9 cellular contexts compared by ENCODE assay signal in genomic region chr17:75826561-75827290, GRCh38. TPM values are rescaled to one million over a fixed set of nuclear protein-coding genes. Genes with fewer than 3 reads are reported as not detected.
DNase-seq lines count a peak whose midpoint lies in the region; ATAC-seq and TF ChIP-seq lines count a peak whose summit lies in the region.
"Had no signal": no experiment of that assay in that cellular context is flagged by ENCODE, and none has a peak within 500 bp of the region (broad histone marks: within the 10 kb centered on the region; RNA-seq: fewer than 3 reads in every experiment).

No MANE protein-coding gene starts in this region.

- no peak for DNase-seq in CD8-positive, alpha-beta T cell
- peak; percentile 33 for DNase-seq in OCI-LY7 (ENCODE audit: low spot score)
- no peak for DNase-seq in erythroblast (lab: John Stamatoyannopoulos, UW)
- no peak for DNase-seq in trophoblast cell
- DNase-seq in NCI-H526 (lab: John Stamatoyannopoulos, UW) = no peak
- no peak for DNase-seq in ACHN

- intact Hi-C loops in CD8-positive, alpha-beta T cell (cut with DNase I, micrococcal nuclease) = loop anchor here (1.0 to 2.0 kb wide), 2 partner anchors 62 to 73 kb away; partner anchors contain the start of gene GALK1 (in 1 of the 2)
- intact Hi-C loops in OCI-LY7 (cut with micrococcal nuclease; ENCODE audit: unreplicated experiment) = loop anchor here (1.0 to 2.0 kb wide), 2 partner anchors 42 to 62 kb away; partner anchors contain the start of gene UNK

- BruUV-seq in OCI-LY7 (replicated peaks; lab: Mats Ljungman, UMichigan) = no TSS peak

- no peak overlapping the region for H3K18ac ChIP-seq in trophoblast cell (ENCODE audit: low read length)

- H4K8ac ChIP-seq in trophoblast cell (ENCODE audit: low read depth, low read length) = peak overlapping the region; percentile 54

- H3K79me2 ChIP-seq in OCI-LY7 (ENCODE audit: insufficient read depth, low read depth, low read length) (no peaks in the 10 kb centered on the region), trophoblast cell (ENCODE audit: control insufficient read depth, insufficient read depth, low read length, poor library complexity) (no peaks in the 10 kb centered on the region)

- peaks cover 23% of the 10 kb centered on the region for H3K4me1 Mint-ChIP-seq in CD8-positive, alpha-beta T cell (ENCODE audit: low read depth)

- H2AK5ac ChIP-seq in trophoblast cell (ENCODE audit: low read length) = no peak overlapping the region

- no peaks in the 10 kb centered on the region for H3K27me3 ChIP-seq in CD8-positive, alpha-beta T cell (ENCODE audit: insufficient read depth, low read length)
- no peaks in the 10 kb centered on the region for H3K27me3 ChIP-seq in trophoblast cell (ENCODE audit: insufficient read depth, low read length)
- H3K27me3 ChIP-seq: ovary had no signal

- H3K27me3 Mint-ChIP-seq in CD8-positive, alpha-beta T cell (ENCODE audit: low read depth) = no peaks in the 10 kb centered on the region

- H3K9me3 ChIP-seq in CD8-positive, alpha-beta T cell (ENCODE audit: low read length) = no peaks in the 10 kb centered on the region
- H3K9me3 ChIP-seq in OCI-LY7 (ENCODE audit: low read length) (no peaks in the 10 kb centered on the region), trophoblast cell (ENCODE audit: insufficient read depth, low read depth, low read length) (no peaks in the 10 kb centered on the region)
- H3K9me3 ChIP-seq: ovary had no signal

- H3K36me3 ChIP-seq in CD8-positive, alpha-beta T cell (ENCODE audit: insufficient read depth, low read length) = peaks cover 27% of the 10 kb centered on the region
- H3K36me3 ChIP-seq in OCI-LY7 (ENCODE audit: insufficient read depth, low read length) = peaks cover 30% of the 10 kb centered on the region
- H3K36me3 ChIP-seq in trophoblast cell (ENCODE audit: control insufficient read depth in 1 of 2, insufficient read depth in 2 of 2, low read length in 2 of 2) = peaks cover 35 to 40% of the 10 kb centered on the region in 2 experiments
- H3K36me3 ChIP-seq: ovary had no signal

- CTCF ChIA-PET in CD8-positive, alpha-beta T cell (lab: Charles Lee) = interaction anchor here (0.7 to 5.4 kb wide), 25 partner anchors 8 to 194 kb away, joined by 3 to 38 read pairs (median 6); partner anchors contain the start of genes GALK1, SMIM5, TRIM65 and UNK
- CTCF ChIA-PET in OCI-LY7 (lab: Charles Lee; ENCODE audit: unreplicated experiment) = interaction anchor here (0.7 to 1.8 kb wide), 8 partner anchors 10 to 310 kb away, joined by 3 to 7 read pairs (median 4); partner anchors contain the start of genes GALK1 and TSEN54

- in situ Hi-C loops in ACHN (cut with HindIII; ENCODE audit: low pct_ligation_motif_present, low pct_unique_long_range_greater_than_20kb, low sequenced_read_pairs) = no loop called here

- H3K9me3 Mint-ChIP-seq in CD8-positive, alpha-beta T cell = no peaks in the 10 kb centered on the region

- H3K9ac ChIP-seq in trophoblast cell (ENCODE audit: low read length) = no peak overlapping the region

- no peak overlapping the region for H3K4me3 ChIP-seq in CD8-positive, alpha-beta T cell (ENCODE audit: low read depth, low read length)
- H3K4me3 ChIP-seq in OCI-LY7 (ENCODE audit: low read depth, low read length, poor library complexity, severe bottlenecking) = no peak overlapping the region
- no peak overlapping the region for H3K4me3 ChIP-seq in trophoblast cell (ENCODE audit: low read depth, low read length)

- peak overlapping the region; percentile 88 for H3K27ac Mint-ChIP-seq in CD8-positive, alpha-beta T cell

- H2AFZ ChIP-seq in OCI-LY7 (ENCODE audit: low read length) (no peak overlapping the region), trophoblast cell (ENCODE audit: insufficient read depth, low read length, poor library complexity) (no peak overlapping the region)

- H3K36me3 Mint-ChIP-seq in CD8-positive, alpha-beta T cell = peaks cover 41% of the 10 kb centered on the region

- no peak overlapping the region for H4K91ac ChIP-seq in trophoblast cell (ENCODE audit: low read depth, low read length)

- no peaks in the 10 kb centered on the region for H3K9me2 ChIP-seq in OCI-LY7 (ENCODE audit: insufficient read depth, low read length)

- ATAC-seq in CD8-positive, alpha-beta T cell = no peak
- ATAC-seq in GM18867 (IDR thresholded peaks at IDR 0.05; ENCODE audit: unreplicated experiment) = no peak
- ATAC-seq in GM19395 (IDR thresholded peaks at IDR 0.05; ENCODE audit: unreplicated experiment) = no peak

- peak overlapping the region; percentile 50 for H3K27ac ChIP-seq in CD8-positive, alpha-beta T cell (ENCODE audit: low read depth, low read length)
- H3K27ac ChIP-seq in OCI-LY7 (ENCODE audit: low read depth, low read length, poor library complexity, severe bottlenecking) = peak overlapping the region; percentile 9
- H3K27ac ChIP-seq in trophoblast cell (ENCODE audit: low read depth, low read length) = no peak overlapping the region

- H3K79me1 ChIP-seq in trophoblast cell (ENCODE audit: low read length) = peaks cover 2% of the 10 kb centered on the region

- no peak overlapping the region for H3K4ac ChIP-seq in trophoblast cell (ENCODE audit: low read depth, low read length)

- H3K14ac ChIP-seq in trophoblast cell (ENCODE audit: low read length) = no peak overlapping the region

- H3K4me2 ChIP-seq in OCI-LY7 (ENCODE audit: low read length) = peak overlapping the region; percentile 49; the same call in 1 of the 2 replicates
- H3K4me2 ChIP-seq in trophoblast cell (ENCODE audit: low read length) = no peak overlapping the region

- H3K4me3 Mint-ChIP-seq in CD8-positive, alpha-beta T cell = peak overlapping the region; percentile 32

- H3K23ac ChIP-seq in trophoblast cell (ENCODE audit: low read length) = no peak overlapping the region

- no peaks in the 10 kb centered on the region for H4K20me1 ChIP-seq in OCI-LY7 (ENCODE audit: insufficient read depth, low read length)

- TF ChIP-seq CTCF in CD8-positive, alpha-beta T cell (IDR thresholded peaks at IDR 0.05) = no peak
- no peak for TF ChIP-seq CTCF in OCI-LY7 (conservative IDR thresholded peaks at IDR 0.05; ENCODE audit: low read length)

- H4K12ac ChIP-seq in trophoblast cell (ENCODE audit: low read depth, low read length) = no peak overlapping the region

- peaks cover 32% of the 10 kb centered on the region for H3K4me1 ChIP-seq in CD8-positive, alpha-beta T cell (ENCODE audit: insufficient read depth, low read length)
- H3K4me1 ChIP-seq in OCI-LY7 (ENCODE audit: insufficient read depth, low read length, poor library complexity, severe bottlenecking) (peaks cover 19% of the 10 kb centered on the region), trophoblast cell (ENCODE audit: control insufficient read depth in 1 of 2, insufficient read depth in 2 of 2, low read length in 2 of 2) (peaks cover 8 to 10% of the 10 kb centered on the region in 2 experiments)

- no peak overlapping the region for H2BK120ac ChIP-seq in trophoblast cell (ENCODE audit: insufficient read depth, low read length, poor library complexity)

- no peak overlapping the region for H2BK12ac ChIP-seq in trophoblast cell (ENCODE audit: low read length)

- H2BK5ac ChIP-seq in trophoblast cell (ENCODE audit: low read depth, low read length, poor library complexity) = no peak overlapping the region

- POLR2A ChIA-PET in CD8-positive, alpha-beta T cell (lab: Charles Lee) = interaction anchor here (0.6 to 6.1 kb wide), 12 partner anchors 12 to 80 kb away, joined by 3 to 36 read pairs (median 4); partner anchors contain the start of genes GALK1, UNK and WBP2
- POLR2A ChIA-PET in OCI-LY7 (lab: Charles Lee) = interaction anchor here (0.8 to 1.8 kb wide), 2 partner anchors 41 to 43 kb away, joined by 3 to 8 read pairs; partner anchors contain the start of gene UNK

- peak; percentile 2 for TF ChIP-seq POLR2A in erythroblast (IDR thresholded peaks at IDR 0.05; ENCODE audit: low read length)

- WGBS in trophoblast cell (ENCODE audit: extremely low coverage, insufficient coverage, insufficient read length) = no CpG with 5 or more reads among the region's 13 CpGs

RNA-seq across cellular contexts. Expression of gene UNC13D, which starts 17.5 kb away (rescaled TPM):
- 100 to 1,000 TPM; 123 to 124 TPM for total RNA-seq in CD8-positive, alpha-beta T cell
- 7.1 and 8.0 TPM in 2 replicates for total RNA-seq in OCI-LY7 (2014; rRNA removed; shearing (Covaris generic))
- total RNA-seq in OCI-LY7 (2022) = 12.2 and 17.8 TPM in 2 replicates
- 4.4 and 4.9 TPM in 2 replicates for polyA plus RNA-seq in trophoblast cell (2013)

RNA-seq across cellular contexts. Expression of gene WBP2, which starts 28.4 kb away (rescaled TPM):
- total RNA-seq in CD8-positive, alpha-beta T cell = 10 to 100 TPM; 69.1 to 80.2 TPM
- total RNA-seq in OCI-LY7 (2014; rRNA removed; shearing (Covaris generic)) = 24.1 and 29.9 TPM in 2 replicates
- 117 and 123 TPM in 2 replicates for total RNA-seq in OCI-LY7 (2022)
- polyA plus RNA-seq in trophoblast cell (2013) = 131 and 133 TPM in 2 replicates

RNA-seq across cellular contexts. Expression of gene UNK, which starts 42.1 kb away (rescaled TPM):
- 10 to 100 TPM; 37.3 to 42.8 TPM for total RNA-seq in CD8-positive, alpha-beta T cell
- 41.5 and 44.0 TPM in 2 replicates for total RNA-seq in OCI-LY7 (2014; rRNA removed; shearing (Covaris generic))
- total RNA-seq in OCI-LY7 (2022) = 67.6 and 77.3 TPM in 2 replicates
- 20.5 and 22.3 TPM in 2 replicates for polyA plus RNA-seq in trophoblast cell (2013)

RNA-seq across cellular contexts. Expression of gene TRIM47, which starts 51.7 kb away (rescaled TPM):
- 1 to 10 TPM; 1.6 to 1.7 TPM for total RNA-seq in CD8-positive, alpha-beta T cell
- total RNA-seq in OCI-LY7 (2014; rRNA removed; shearing (Covaris generic)) = 32.7 and 41.9 TPM in 2 replicates
- 21.6 and 25.9 TPM in 2 replicates for total RNA-seq in OCI-LY7 (2022)
- polyA plus RNA-seq in trophoblast cell (2013) = 1.0 and 1.4 TPM in 2 replicates

Comparison
In these comparisons a context has a peak if more than half of its experiments do, and no peak if none do; other contexts are left out.
1. RNA of gene UNC13D, which starts 17.5 kb away (total RNA-seq): 123 to 124 TPM in CD8-positive, alpha-beta T cell; 7.1 to 17.8 TPM in OCI-LY7; every median in the first group is over 4 times any median in the second.